Comparison of ENCODE assay signal across 8 cellular contexts in the genomic region with DNA sequence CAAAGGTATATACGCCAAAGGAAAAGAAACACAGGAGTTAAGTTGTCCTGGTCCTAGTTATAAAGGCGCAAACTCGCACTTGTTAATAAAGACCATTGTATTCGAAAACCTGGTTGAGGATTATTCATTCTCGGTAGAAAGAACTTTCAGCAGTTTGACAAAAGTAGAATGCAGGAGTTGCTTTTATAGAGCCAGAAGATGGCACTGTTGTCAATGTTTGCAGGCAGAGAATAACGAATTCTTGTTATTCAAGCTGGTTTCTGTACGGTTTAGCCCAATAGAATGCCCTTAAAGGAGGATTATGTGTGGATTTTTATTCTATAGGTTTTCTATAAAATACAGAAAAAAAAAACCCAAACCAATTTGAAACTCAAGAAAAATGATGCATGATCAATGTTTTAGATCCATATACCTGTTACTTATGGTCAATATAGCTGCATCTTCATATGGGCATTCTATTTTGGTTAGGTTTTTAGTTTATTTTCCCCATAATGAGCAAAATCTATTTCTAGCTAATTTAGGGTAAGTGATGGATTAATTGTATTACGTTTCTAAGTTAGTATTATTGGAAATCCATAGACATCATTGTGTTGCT.
A peak's percentile ranks its signal among the peaks of the same experiment; 100 is the strongest.
DNase-seq lines count a peak whose midpoint lies in the region; ATAC-seq, FAIRE-seq and TF ChIP-seq lines count a peak whose summit lies in the region.

No MANE protein-coding gene starts in this region.

- no peaks in the 10 kb centered on the region for H3K79me2 ChIP-seq in astrocyte (ENCODE audit: insufficient read depth, low read length)

- no peaks in the 10 kb centered on the region for H3K4me1 Mint-ChIP-seq in astrocyte (ENCODE audit: low read depth, unreplicated experiment)

- H3K9ac ChIP-seq in astrocyte (ENCODE audit: low read length): no peak overlapping the region

- peak; percentile 76 for FAIRE-seq in astrocyte (lab: Jason Lieb, UNC)

- H3K36me3 ChIP-seq in astrocyte (ENCODE audit: insufficient read depth, low read length): no peaks in the 10 kb centered on the region
- H3K36me3 ChIP-seq in kidney epithelial cell (ENCODE audit: control insufficient read depth, insufficient read depth, low read length): no peaks in the 10 kb centered on the region
- no peaks in the 10 kb centered on the region for H3K36me3 ChIP-seq in vagina

- TF ChIP-seq CTCF in astrocyte (IDR thresholded peaks at IDR 0.05; ENCODE audit: insufficient read depth, low read depth, low read length) (peak; percentile 77), kidney epithelial cell (IDR thresholded peaks at IDR 0.05; ENCODE audit: insufficient read depth, low read length, poor library complexity, severe bottlenecking) (peak; percentile 65), vagina (IDR thresholded peaks at IDR 0.05) (peak; percentile 33 to 66 (median 40))

- H3K27ac ChIP-seq in astrocyte (ENCODE audit: low read depth, low read length): no peak overlapping the region
- no peak overlapping the region for H3K27ac ChIP-seq in vagina

- H3K27ac Mint-ChIP-seq in astrocyte (ENCODE audit: unreplicated experiment): no peak overlapping the region

- H3K9me3 Mint-ChIP-seq in astrocyte (ENCODE audit: unreplicated experiment): no peaks in the 10 kb centered on the region

- H3K4me1 ChIP-seq in astrocyte (ENCODE audit: insufficient read depth, low read length) (no peaks in the 10 kb centered on the region), vagina (no peaks in the 10 kb centered on the region)

- no peak overlapping the region for H2AFZ ChIP-seq in astrocyte (ENCODE audit: low read depth, low read length)

- H3K4me3 Mint-ChIP-seq in astrocyte (ENCODE audit: unreplicated experiment): no peak overlapping the region

- no peak for TF ChIP-seq POLR2A in vagina (IDR thresholded peaks at IDR 0.05)

- H3K4me3 ChIP-seq in astrocyte (ENCODE audit: insufficient read depth, low read depth, low read length) (no peak overlapping the region), kidney epithelial cell (ENCODE audit: low read depth, low read length) (no peak overlapping the region), vagina (no peak overlapping the region)

- no peaks in the 10 kb centered on the region for H4K20me1 ChIP-seq in astrocyte (ENCODE audit: insufficient read depth, low read length)

- no peak overlapping the region for H3K4me2 ChIP-seq in astrocyte (ENCODE audit: low read length)

- H3K9me3 ChIP-seq in astrocyte (ENCODE audit: insufficient read depth, low read depth, low read length) (no peaks in the 10 kb centered on the region), vagina (no peaks in the 10 kb centered on the region)

- no peaks in the 10 kb centered on the region for H3K36me3 Mint-ChIP-seq in astrocyte (ENCODE audit: low read depth, unreplicated experiment)

- H3K27me3 ChIP-seq in astrocyte (ENCODE audit: insufficient read depth, low read length) (peaks cover 8% of the 10 kb centered on the region), kidney epithelial cell (ENCODE audit: control insufficient read depth, insufficient read depth, low read length) (no peaks in the 10 kb centered on the region), vagina (no peaks in the 10 kb centered on the region)

- ATAC-seq in HG02798 (IDR thresholded peaks at IDR 0.05; ENCODE audit: poor library complexity, unreplicated experiment) (peak; percentile 72), HG03108 (IDR thresholded peaks at IDR 0.05; ENCODE audit: unreplicated experiment) (no peak), HG03565 (IDR thresholded peaks at IDR 0.05; ENCODE audit: unreplicated experiment) (no peak)

- intact Hi-C loops in vagina (cut with DNase I): loop anchor here (10.0 kb wide), 1 partner anchor 1430 kb away; no protein-coding TSS in a partner anchor

- peaks cover 5% of the 10 kb centered on the region for H3K27me3 Mint-ChIP-seq in astrocyte (ENCODE audit: low read depth, unreplicated experiment)

- DNase-seq in GDM1 (lab: John Stamatoyannopoulos, UW) (peak; percentile 24), NCI-H226 (peak; percentile 25), astrocyte (ENCODE audit: low read depth) (peak; percentile 31), kidney epithelial cell (ENCODE audit: low read depth) (no peak), vagina (ENCODE audit: extremely low spot score in 2 of 2) (no peak)

Comparison
In these comparisons a context has a peak if more than half of its experiments do, and no peak if none do; other contexts are left out.
1. DNase-seq: peak in GDM1 (single experiment), NCI-H226 (single experiment) and astrocyte (single experiment); none in kidney epithelial cell (single experiment) and vagina (0 of 2).
2. Peak in every context shown above with its lines, with median percentiles within 50 percentile points of each other: CTCF ChIP-seq.